Comparison of ENCODE assay signal across 19 cellular contexts in genomic region chr10:114309111-114309651, GRCh38.
DNase-seq lines count a peak whose midpoint lies in the region; ATAC-seq and TF ChIP-seq lines count a peak whose summit lies in the region.
"Had no signal": no experiment of that assay in that cellular context is flagged by ENCODE, and none has a peak within 500 bp of the region (broad histone marks: within the 10 kb centered on the region; RNA-seq: fewer than 3 reads in every experiment).

No MANE protein-coding gene starts in this region.

- in situ Hi-C loops in Panc1 (cut with HindIII; ENCODE audit: low pct_unique_long_range_greater_than_20kb, low sequenced_read_pairs) = no loop called here
- in situ Hi-C loops in gastrocnemius medialis (cut with MboI; ENCODE audit: low sequenced_read_pairs in 4 of 4) = loop anchor here in 3 of 4 donors (10.0 to 25.0 kb wide), 7 partner anchors 126 to 828 kb away; partner anchors contain the start of gene FHIP2A (in 1 of the 3)

- H3K4me3 ChIP-seq in Panc1 (ENCODE audit: low read depth in 2 of 2, low read length in 2 of 2) = no peak overlapping the region
- H3K4me3 ChIP-seq in fibroblast of pulmonary artery (replicated peaks; ENCODE audit: low read depth, low read length) = no peak overlapping the region
- no peak overlapping the region for H3K4me3 ChIP-seq in gastrocnemius medialis
- no peak overlapping the region for H3K4me3 ChIP-seq in vagina
- H3K4me3 ChIP-seq: suprapubic skin had no signal

- no peak for TF ChIP-seq CTCF in Panc1 (IDR thresholded peaks at IDR 0.05)
- TF ChIP-seq CTCF in fibroblast of pulmonary artery (IDR thresholded peaks at IDR 0.05; ENCODE audit: low read length, missing control alignments) = no peak
- no peak for TF ChIP-seq CTCF in gastrocnemius medialis (IDR thresholded peaks at IDR 0.05 in 4 of 5, conservative IDR thresholded peaks at IDR 0.05 in 1 of 5)
- no peak for TF ChIP-seq CTCF in vagina (IDR thresholded peaks at IDR 0.05)
- no peak for TF ChIP-seq CTCF in omental fat pad (IDR thresholded peaks at IDR 0.05)

- H3K36me3 ChIP-seq in Panc1 (ENCODE audit: control insufficient read depth, insufficient read depth, low read length) (peaks cover 2% of the 10 kb centered on the region; the same call in 1 of the 2 replicates), gastrocnemius medialis (no peaks in the 10 kb centered on the region), vagina (peaks cover 0 to 13% of the 10 kb centered on the region in 2 donors)

- no peak for ATAC-seq in Panc1
- no peak for ATAC-seq in gastrocnemius medialis
- no peak for ATAC-seq in omental fat pad (ENCODE audit: low FRiP score)
- ATAC-seq: activated CD4-positive, alpha-beta T cell treated with anti-CD3 and anti-CD28 coated beads for 36 hours; activated CD8-positive, alpha-beta memory T cell treated with anti-CD3 and anti-CD28 coated beads, Interleukin-2, amount 10 ng/mL, durations not matched to agents 7 days and 5 days; foreskin keratinocyte; left lobe of liver had no signal

- POLR2A ChIA-PET in Panc1 (lab: Charles Lee) = no interaction called here

- peaks cover 50% of the 10 kb centered on the region for H3K4me1 ChIP-seq in Panc1 (ENCODE audit: control insufficient read depth, insufficient read depth, low read length)
- H3K4me1 ChIP-seq in gastrocnemius medialis = peaks cover 8 to 11% of the 10 kb centered on the region in 2 donors
- H3K4me1 ChIP-seq in vagina = peaks cover 8% of the 10 kb centered on the region

- H3K27ac ChIP-seq in Panc1 (ENCODE audit: low read length) = peak overlapping the region; percentile 91
- no peak overlapping the region for H3K27ac ChIP-seq in gastrocnemius medialis
- no peak overlapping the region for H3K27ac ChIP-seq in vagina
- H3K27ac ChIP-seq: foreskin keratinocyte, suprapubic skin had no signal

- H3K9me3 ChIP-seq in Panc1 (ENCODE audit: control insufficient read depth, insufficient read depth, low read depth, low read length) (no peaks in the 10 kb centered on the region), gastrocnemius medialis (no peaks in the 10 kb centered on the region), vagina (no peaks in the 10 kb centered on the region)
- H3K9me3 ChIP-seq: suprapubic skin had no signal

- TSS peak; percentile 77 for BruUV-seq in Panc1 (replicated peaks; lab: Mats Ljungman, UMichigan)

- intact Hi-C loops in Panc1 (cut with micrococcal nuclease; ENCODE audit: unreplicated experiment) = loop anchor here (5.0 kb wide), 1 partner anchor 93 kb away; the partner anchor contains the start of gene AFAP1L2
- intact Hi-C loops in gastrocnemius medialis (cut with DNase I; ENCODE audit: low total_unique reads) = loop anchor here (10.0 kb wide), 1 partner anchor 96 kb away; the partner anchor contains the start of gene AFAP1L2
- intact Hi-C loops in vagina (cut with DNase I) = loop anchor here (10.0 kb wide), 2 partner anchors 96 to 486 kb away; partner anchors contain the start of gene AFAP1L2

- no peak for TF ChIP-seq POLR2A in gastrocnemius medialis (IDR thresholded peaks at IDR 0.05)
- no peak for TF ChIP-seq POLR2A in vagina (IDR thresholded peaks at IDR 0.05)

- DNase-seq in EL (peak; percentile 64), Panc1 (ENCODE audit: low read depth, low spot score) (no peak), fibroblast of pulmonary artery (ENCODE audit: low read depth) (peak; percentile 30), renal cortical epithelial cell (ENCODE audit: low read depth) (peak; percentile 41), gastrocnemius medialis (no peak), vagina (ENCODE audit: extremely low spot score in 2 of 2) (no peak), omental fat pad (ENCODE audit: low spot score) (no peak)
- no peak for DNase-seq in activated CD4-positive, alpha-beta T cell treated with anti-CD3 and anti-CD28 coated beads, Interleukin-2, amount 50 U/mL, for 48 hours
- DNase-seq: activated CD4-positive, alpha-beta T cell treated with anti-CD3 and anti-CD28 coated beads for 36 hours; activated CD8-positive, alpha-beta memory T cell treated with anti-CD3 and anti-CD28 coated beads, Interleukin-2, amount 10 ng/mL, durations not matched to agents 7 days and 5 days; activated effector memory CD4-positive, alpha-beta T cell treated with Interleukin-2 at 50 U/mL for 16 hours; cerebellar nuclear complex; foreskin keratinocyte; KBM-7; NCI-H1092; NCI-H2081; SW 1271 had no signal

- H3K27me3 ChIP-seq in Panc1 (ENCODE audit: control insufficient read depth, insufficient read depth, low read length) (no peaks in the 10 kb centered on the region), gastrocnemius medialis (no peaks in the 10 kb centered on the region), vagina (no peaks in the 10 kb centered on the region)
- H3K27me3 ChIP-seq: foreskin keratinocyte, suprapubic skin had no signal

- CTCF ChIA-PET in Panc1 (lab: Charles Lee) = no interaction called here

Comparison
In these comparisons a context has a peak if more than half of its experiments do, and no peak if none do; other contexts are left out.
1. DNase-seq: peak in EL (single experiment), fibroblast of pulmonary artery (single experiment) and renal cortical epithelial cell (single experiment); none in Panc1 (single experiment), activated CD4-positive, alpha-beta T cell treated with anti-CD3 and anti-CD28 coated beads, Interleukin-2, amount 50 U/mL, for 48 hours (0 of 2), gastrocnemius medialis (0 of 2), vagina (0 of 2) and omental fat pad (single experiment).